8 cellular contexts compared by ENCODE assay signal in the genomic region with DNA sequence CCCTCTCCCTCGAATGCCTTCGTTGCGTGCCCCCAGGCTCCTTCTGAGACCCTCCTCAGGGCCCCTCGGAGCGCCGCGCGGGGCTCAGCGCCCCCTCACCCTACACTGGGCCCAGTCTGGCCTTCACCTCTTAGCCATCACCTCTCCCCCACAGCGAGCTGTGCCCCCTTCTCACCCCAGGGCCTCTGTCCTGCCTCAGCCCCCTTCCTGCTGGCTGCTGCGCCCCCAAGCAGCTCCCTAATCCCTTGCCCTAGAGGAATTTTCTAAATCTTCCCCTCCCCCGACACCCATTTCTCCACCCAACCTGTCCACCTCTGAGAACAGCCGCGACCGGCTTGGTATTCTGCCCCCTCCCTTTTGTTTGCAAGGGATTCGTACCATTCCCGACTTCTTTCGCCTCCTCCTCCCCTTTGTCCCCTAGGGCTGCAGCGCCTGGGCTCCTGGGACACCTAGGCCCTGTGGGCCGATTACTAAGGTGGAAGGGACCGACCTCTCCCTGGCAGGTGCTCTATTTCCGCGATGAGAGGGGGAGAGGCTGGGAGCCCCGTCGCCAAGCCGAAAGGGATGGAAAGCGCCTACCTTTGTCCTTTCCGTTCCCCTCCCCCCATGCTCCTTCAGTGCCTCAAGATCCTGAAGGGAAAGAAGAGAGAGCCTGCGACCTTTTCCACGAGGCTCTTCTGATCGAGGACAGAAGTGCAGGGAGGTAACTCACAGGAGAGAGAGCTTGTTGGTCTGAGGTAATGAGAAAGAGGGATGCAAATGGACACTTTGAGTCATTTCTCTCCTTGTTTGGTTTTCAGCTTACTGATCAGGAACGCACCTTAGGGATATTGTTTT. TPM values are rescaled to one million over a fixed set of nuclear protein-coding genes. Genes with fewer than 3 reads are reported as not detected.
DNase-seq lines count a peak whose midpoint lies in the region; ATAC-seq and TF ChIP-seq lines count a peak whose summit lies in the region.

No MANE protein-coding gene starts in this region.

- no peak overlapping the region for H2BK5ac ChIP-seq in H9 (ENCODE audit: insufficient read length, low read length)

- H3K56ac ChIP-seq in H9 (ENCODE audit: insufficient read length, low read depth, low read length): no peak overlapping the region

- peaks cover 32 to 36% of the 10 kb centered on the region in 2 experiments for H3K4me1 Mint-ChIP-seq in H9
- H3K4me1 Mint-ChIP-seq in T-helper 1 cell treated with Interleukin-12 subunit alpha and Interleukin-12 subunit beta and Interleukin-4 antibody, amounts not matched to agents 30 μg/mL and 1 μg/mL, for 36 hours (ENCODE audit: low read depth): peaks cover 34% of the 10 kb centered on the region

- no peak overlapping the region for H3K23ac ChIP-seq in H9 (ENCODE audit: insufficient read length, low read depth, low read length)

- H2AK5ac ChIP-seq in H9 (ENCODE audit: insufficient read length, low read length): no peak overlapping the region

- WGBS in H9 (ENCODE audit: extremely low coverage, insufficient read length, low lambda C conversion rate): no CpG with 5 or more reads among the region's 32 CpGs
- 21 to 45% (median 37%) methylated on average over 32 of the region's 32 CpGs for WGBS in heart left ventricle, 4 donors

- no peaks in the 10 kb centered on the region for H3K79me1 ChIP-seq in H9 (ENCODE audit: insufficient read depth, low read depth, low read length, poor library complexity, severe bottlenecking)

- H3K4me3 Mint-ChIP-seq in H9: peak overlapping the region; percentile 89 to 95
- peak overlapping the region; percentile 89 for H3K4me3 Mint-ChIP-seq in T-helper 1 cell treated with Interleukin-12 subunit alpha and Interleukin-12 subunit beta and Interleukin-4 antibody, amounts not matched to agents 30 μg/mL and 1 μg/mL, for 36 hours

- TF ChIP-seq CTCF in BJ (IDR thresholded peaks at IDR 0.05; ENCODE audit: insufficient read depth, low read depth, low read length) (no peak), H9 (conservative IDR thresholded peaks at IDR 0.05) (no peak), heart left ventricle (IDR thresholded peaks at IDR 0.05) (no peak)

- H2BK15ac ChIP-seq in H9 (ENCODE audit: low read depth, low read length): no peak overlapping the region

- peak overlapping the region; percentile 77 for H3K9ac ChIP-seq in H9 (ENCODE audit: extremely low read depth, insufficient read length, low read length)

- H4K5ac ChIP-seq in H9 (ENCODE audit: insufficient read length, low read depth, low read length): no peak overlapping the region

- H3K4ac ChIP-seq in H9 (ENCODE audit: low read depth, low read length): no peak overlapping the region; the same call in 1 of the 2 replicates

- no peak overlapping the region for H3T11ph ChIP-seq in H9 (ENCODE audit: low read length)

- H4K8ac ChIP-seq in H9 (replicated peaks; ENCODE audit: insufficient read length, low read depth, low read length): no peak overlapping the region

- H4K91ac ChIP-seq in H9 (ENCODE audit: insufficient read length, low read depth, low read length): peak overlapping the region; percentile 72

- H3K27me3 Mint-ChIP-seq in H9 (ENCODE audit: low read depth): no peaks in the 10 kb centered on the region; the same call in 1 of the 2 replicates
- H3K27me3 Mint-ChIP-seq in T-helper 1 cell treated with Interleukin-12 subunit alpha and Interleukin-12 subunit beta and Interleukin-4 antibody, amounts not matched to agents 30 μg/mL and 1 μg/mL, for 36 hours (ENCODE audit: low read depth): no peaks in the 10 kb centered on the region

- peak overlapping the region; percentile 10 for H3K18ac ChIP-seq in H9 (ENCODE audit: insufficient read length, low read depth, low read length)

- peaks cover 18 to 37% (median 33%) of the 10 kb centered on the region in 3 experiments for H3K36me3 Mint-ChIP-seq in H9 (ENCODE audit: insufficient read depth in 1 of 3, low read depth in 3 of 3)
- peaks cover 12% of the 10 kb centered on the region for H3K36me3 Mint-ChIP-seq in T-helper 1 cell treated with Interleukin-12 subunit alpha and Interleukin-12 subunit beta and Interleukin-4 antibody, amounts not matched to agents 30 μg/mL and 1 μg/mL, for 36 hours (ENCODE audit: low read depth)

- no peaks in the 10 kb centered on the region for H3K4me1 ChIP-seq in H9 (ENCODE audit: insufficient read depth, low read length)
- H3K4me1 ChIP-seq in heart left ventricle: peaks cover 0 to 15% (median 2%) of the 10 kb centered on the region in 12 donors

- H3K36me3 ChIP-seq in BJ (ENCODE audit: control insufficient read depth, insufficient read depth, low read length) (no peaks in the 10 kb centered on the region), heart left ventricle (no peaks in the 10 kb centered on the region)

- peak overlapping the region; percentile 44 to 99 (median 94); a peak in 6 of 7 replicates for H3K27ac Mint-ChIP-seq in H9
- peak overlapping the region; percentile 91 for H3K27ac Mint-ChIP-seq in T-helper 1 cell treated with Interleukin-12 subunit alpha and Interleukin-12 subunit beta and Interleukin-4 antibody, amounts not matched to agents 30 μg/mL and 1 μg/mL, for 36 hours

- no peak overlapping the region for H2BK20ac ChIP-seq in H9 (ENCODE audit: low read depth, low read length, poor library complexity, severe bottlenecking)

- no peaks in the 10 kb centered on the region for H4K20me1 ChIP-seq in H9 (ENCODE audit: control insufficient read depth, insufficient read depth, insufficient read length)

- no peak overlapping the region for H2BK120ac ChIP-seq in H9 (ENCODE audit: low read depth, low read length, poor library complexity, severe bottlenecking)

- H3K27me3 ChIP-seq in BJ (ENCODE audit: control insufficient read depth, insufficient read depth, low read length) (no peaks in the 10 kb centered on the region), H9 (ENCODE audit: insufficient read depth, low read length) (no peaks in the 10 kb centered on the region), heart left ventricle (peaks cover 0 to 30% (median 0%) of the 10 kb centered on the region in 9 donors)

- H3K14ac ChIP-seq in H9 (ENCODE audit: insufficient read depth, low read length): peak overlapping the region; percentile 33; the same call in 1 of the 2 replicates

- H3K9me3 Mint-ChIP-seq in H9: peaks cover 68 to 69% of the 10 kb centered on the region in 2 experiments
- H3K9me3 Mint-ChIP-seq in T-helper 1 cell treated with Interleukin-12 subunit alpha and Interleukin-12 subunit beta and Interleukin-4 antibody, amounts not matched to agents 30 μg/mL and 1 μg/mL, for 36 hours: no peaks in the 10 kb centered on the region

- H3K23me2 ChIP-seq in H9 (ENCODE audit: insufficient read length, low read depth, low read length, poor library complexity, severe bottlenecking): peaks cover 4% of the 10 kb centered on the region

- H3K79me2 ChIP-seq in H9 (ENCODE audit: insufficient read depth, low read length): peaks cover 19% of the 10 kb centered on the region

- H3K9me3 ChIP-seq in H9 (ENCODE audit: control insufficient read depth, low read depth, low read length): peaks cover 12% of the 10 kb centered on the region
- H3K9me3 ChIP-seq in heart left ventricle: no peaks in the 10 kb centered on the region

- DNase-seq in BJ (ENCODE audit: low read depth) (no peak), H9 (no peak), heart left ventricle (no peak), skeletal muscle cell (ENCODE audit: low read depth) (no peak), NCI-H128 (lab: John Stamatoyannopoulos, UW; ENCODE audit: unreplicated experiment) (no peak), NCI-H2196 treated with DMSO at 0.1 percent for 48 hours (lab: John Stamatoyannopoulos, UW; ENCODE audit: unreplicated experiment) (no peak)

- no peak overlapping the region for H2BK12ac ChIP-seq in H9 (ENCODE audit: insufficient read length, low read depth, low read length)

- H3K27ac ChIP-seq in H9 (ENCODE audit: insufficient read length, low read depth, low read length) (no peak overlapping the region), heart left ventricle (peak overlapping the region in 11 of 12 donors; percentile 40 to 87 (median 79))

- POLR2A ChIA-PET in BJ (lab: Charles Lee): no interaction called here

- TF ChIP-seq POLR2A in heart left ventricle (IDR thresholded peaks at IDR 0.05): no peak

- H2AFZ ChIP-seq in H9 (ENCODE audit: low read length): no peak overlapping the region

- H3K4me3 ChIP-seq in BJ (ENCODE audit: low read depth, low read length) (peak overlapping the region; percentile 56), heart left ventricle (peak overlapping the region in 11 of 12 donors; percentile 39 to 69 (median 57)), skeletal muscle cell (ENCODE audit: low read depth, low read length) (peak overlapping the region; percentile 54)

- peak overlapping the region; percentile 76 for H3K4me2 ChIP-seq in H9 (ENCODE audit: insufficient read depth, insufficient read length, low read length)

- peak in 2 of 4 donors; percentile 7 to 13 for ATAC-seq in heart left ventricle
- ATAC-seq in HG03097 (IDR thresholded peaks at IDR 0.05; ENCODE audit: low FRiP score, unreplicated experiment): no peak

- intact Hi-C loops in heart left ventricle (cut with DNase I): loop anchor here in 6 of 10 donors (2.0 to 10.0 kb wide), 7 partner anchors 21 to 209 kb away; no protein-coding TSS in a partner anchor

- CTCF ChIA-PET in BJ (lab: Yijun Ruan, JAX): interaction anchor here (1.2 to 2.1 kb wide), 2 partner anchors 27 to 98 kb away, joined by 4 to 5 read pairs; no protein-coding TSS in a partner anchor

RNA-seq across cellular contexts. Expression of gene DLG3, which starts 10.9 kb away (rescaled TPM):
- polyA plus RNA-seq in BJ (2011; rRNA removed) (9.8 and 14.3 TPM in 2 replicates), heart left ventricle (1 to 10 TPM; 6.1 to 9.1 TPM)
- 6.0 and 6.4 TPM in 2 replicates for polyA minus RNA-seq in BJ (2011; rRNA and poly(A)+ RNA removed)
- total RNA-seq in H9 (2021) (71.2 and 71.6 TPM in 2 replicates), heart left ventricle (10 to 100 TPM in 5 of 9 donors, 1 to 10 TPM in 4; 6.8 to 14.8 (median 10.3) TPM)

RNA-seq across cellular contexts. Expression of gene GDPD2, which starts 32.5 kb away (rescaled TPM):
- polyA plus RNA-seq in BJ (2011; rRNA removed): not detected in 2 replicates
- not detected in 2 replicates for polyA minus RNA-seq in BJ (2011; rRNA and poly(A)+ RNA removed)
- 13.9 and 14.1 TPM in 2 replicates for total RNA-seq in H9 (2021)
- total RNA-seq in heart left ventricle: not detected
- not detected for polyA plus RNA-seq in heart left ventricle

Comparison
In these comparisons a context has a peak if more than half of its experiments do, and no peak if none do; other contexts are left out.
1. RNA of gene GDPD2, which starts 32.5 kb away (total RNA-seq): 13.9 to 14.1 TPM in H9; not detected in heart left ventricle; every median in the first group is over 10 times any median in the second.
2. Peak in every context shown above with its lines, with median percentiles within 50 percentile points of each other: H3K4me3 ChIP-seq.